ENCODE assay signal across 24 cellular contexts in the genomic region with DNA sequence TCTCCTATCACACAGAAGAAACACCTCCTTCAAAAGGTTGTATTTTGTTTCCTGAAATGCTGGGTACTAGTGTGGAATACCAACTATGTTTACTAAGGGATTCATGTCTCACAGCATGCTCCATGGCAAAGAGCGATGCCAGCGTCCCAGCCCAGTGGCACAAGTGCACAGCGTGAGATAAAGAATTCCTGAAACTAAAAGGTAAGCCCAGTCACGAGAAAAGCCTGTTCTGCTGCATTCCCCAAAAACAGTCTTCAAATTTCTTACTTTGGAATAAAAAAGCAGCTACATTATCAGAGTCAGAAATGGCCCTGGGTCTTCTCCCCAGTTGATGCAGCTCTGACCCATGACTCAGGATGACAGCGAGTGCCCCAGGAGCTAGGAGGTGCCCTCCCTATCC. TPM values are rescaled to one million over a fixed set of nuclear protein-coding genes. Genes with fewer than 3 reads are reported as not detected.
DNase-seq lines count a peak whose midpoint lies in the region; ATAC-seq, FAIRE-seq and TF ChIP-seq lines count a peak whose summit lies in the region.
"Had no signal": no experiment of that assay in that cellular context is flagged by ENCODE, and none has a peak within 500 bp of the region (broad histone marks: within the 10 kb centered on the region; RNA-seq: fewer than 3 reads in every experiment).

No MANE protein-coding gene starts in this region.

- no peak for ATAC-seq in activated CD8-positive, alpha-beta T cell treated with anti-CD3 and anti-CD28 coated beads, Interleukin-2, amount 10 ng/mL, durations not matched to agents 7 days and 5 days
- ATAC-seq: HepG2 had no signal

- intact Hi-C loops in esophagus squamous epithelium (cut with DNase I), result no loop called here

- no peak overlapping the region for H3K4me3 Mint-ChIP-seq in neural crest cell
- no peak overlapping the region for H3K4me3 Mint-ChIP-seq in activated CD8-positive, alpha-beta T cell treated with anti-CD3 and anti-CD28 coated beads, Interleukin-2, amount 10 ng/mL, durations not matched to agents 7 days and 5 days
- H3K4me3 Mint-ChIP-seq: CD4-positive, CD25-positive, alpha-beta regulatory T cell; CD8-positive, alpha-beta memory T cell had no signal

- no peak for TF ChIP-seq POLR2A in esophagus squamous epithelium (IDR thresholded peaks at IDR 0.05)

- CTCF ChIA-PET in activated CD8-positive, alpha-beta T cell treated with anti-CD3 and anti-CD28 coated beads, Interleukin-2, amount 10 ng/mL, durations not matched to agents 7 days and 5 days (lab: Charles Lee), result interaction anchor here (1.2 to 7.1 kb wide), 3 partner anchors 12 to 23 kb away, joined by 3 to 84 read pairs (median 4); no protein-coding TSS in a partner anchor

- no peaks in the 10 kb centered on the region for H3K27me3 Mint-ChIP-seq in neural crest cell (ENCODE audit: low read depth)
- peaks cover 10% of the 10 kb centered on the region for H3K27me3 Mint-ChIP-seq in activated CD8-positive, alpha-beta T cell treated with anti-CD3 and anti-CD28 coated beads, Interleukin-2, amount 10 ng/mL, durations not matched to agents 7 days and 5 days (ENCODE audit: low read depth)

- peaks cover 16% of the 10 kb centered on the region for H3K36me3 ChIP-seq in bronchial epithelial cell (ENCODE audit: control insufficient read depth, insufficient read depth, low read length)
- peaks cover 0 to 49% (median 3%) of the 10 kb centered on the region in 3 donors for H3K36me3 ChIP-seq in esophagus squamous epithelium
- H3K36me3 ChIP-seq: BE2C had no signal

- H3K4me3 ChIP-seq in bronchial epithelial cell (ENCODE audit: low read depth, low read length) (no peak overlapping the region), esophagus squamous epithelium (no peak overlapping the region)
- H3K4me3 ChIP-seq: GM23248, HAP-1 had no signal

- peaks cover 4% of the 10 kb centered on the region for H3K4me1 Mint-ChIP-seq in neural crest cell
- peaks cover 13% of the 10 kb centered on the region for H3K4me1 Mint-ChIP-seq in activated CD8-positive, alpha-beta T cell treated with anti-CD3 and anti-CD28 coated beads, Interleukin-2, amount 10 ng/mL, durations not matched to agents 7 days and 5 days (ENCODE audit: low read depth)

- peak; percentile 12 for DNase-seq in NCI-H345 treated with DMSO at 0.1 percent for 48 hours (lab: John Stamatoyannopoulos, UW; ENCODE audit: unreplicated experiment)
- DNase-seq in bronchial epithelial cell (ENCODE audit: low read depth), result no peak
- no peak for DNase-seq in neural crest cell (ENCODE audit: low read depth, low spot score)
- no peak for DNase-seq in activated CD8-positive, alpha-beta T cell treated with anti-CD3 and anti-CD28 coated beads, Interleukin-2, amount 10 ng/mL, durations not matched to agents 7 days and 5 days
- no peak for DNase-seq in NCI-H146 treated with DMSO at 0.1 percent for 48 hours (lab: John Stamatoyannopoulos, UW; ENCODE audit: unreplicated experiment)
- DNase-seq in esophagus squamous epithelium (lab: John Stamatoyannopoulos, UW), result no peak
- no peak for DNase-seq in NK-92 treated with Interleukin-12 subunit alpha and Interleukin-12 subunit beta, amount 100 ng/mL, for 24 hours (lab: John Stamatoyannopoulos, UW)
- DNase-seq: ACHN; BE2C; C1 segment of cervical spinal cord; CD4-positive, CD25-positive, alpha-beta regulatory T cell; CD8-positive, alpha-beta memory T cell; COR-L47; DMS 273 treated with DMSO at 0.1 percent for 48 hours; DMS53; DND-41; EL; GM23248 had no signal

- no peak overlapping the region for H3K27ac ChIP-seq in esophagus squamous epithelium
- H3K27ac ChIP-seq: GM23248 had no signal

- H3K4me1 ChIP-seq in esophagus squamous epithelium, result no peaks in the 10 kb centered on the region
- H3K4me1 ChIP-seq: BE2C, HAP-1 had no signal

- peak overlapping the region; percentile 29 for H3K27ac Mint-ChIP-seq in neural crest cell (ENCODE audit: unreplicated experiment)
- H3K27ac Mint-ChIP-seq in activated CD8-positive, alpha-beta T cell treated with anti-CD3 and anti-CD28 coated beads, Interleukin-2, amount 10 ng/mL, durations not matched to agents 7 days and 5 days, result no peak overlapping the region
- H3K27ac Mint-ChIP-seq: CD4-positive, CD25-positive, alpha-beta regulatory T cell had no signal

- H3K27me3 ChIP-seq in bronchial epithelial cell (ENCODE audit: control insufficient read depth, insufficient read depth, low read length), result no peaks in the 10 kb centered on the region
- H3K27me3 ChIP-seq in esophagus squamous epithelium, result no peaks in the 10 kb centered on the region
- H3K27me3 ChIP-seq: BE2C had no signal

- FAIRE-seq in bronchial epithelial cell (lab: Jason Lieb, UNC), result peak; percentile 36
- FAIRE-seq: A204.1, GM12891, HepG2 had no signal

- no peaks in the 10 kb centered on the region for H3K9me3 ChIP-seq in esophagus squamous epithelium
- H3K9me3 ChIP-seq: BE2C, HAP-1 had no signal

- no peak for TF ChIP-seq CTCF in bronchial epithelial cell (IDR thresholded peaks at IDR 0.05; ENCODE audit: insufficient read depth, low read length, severe bottlenecking)
- no peak for TF ChIP-seq CTCF in neural crest cell (conservative IDR thresholded peaks at IDR 0.05)
- TF ChIP-seq CTCF in esophagus squamous epithelium (IDR thresholded peaks at IDR 0.05), result no peak

- 86 to 89% methylated on average over 5 of the region's 5 CpGs for WGBS in esophagus squamous epithelium, 2 donors

- H3K9me3 Mint-ChIP-seq in neural crest cell, result no peaks in the 10 kb centered on the region
- H3K9me3 Mint-ChIP-seq in activated CD8-positive, alpha-beta T cell treated with anti-CD3 and anti-CD28 coated beads, Interleukin-2, amount 10 ng/mL, durations not matched to agents 7 days and 5 days (ENCODE audit: insufficient read depth), result no peaks in the 10 kb centered on the region
- H3K9me3 Mint-ChIP-seq: CD4-positive, CD25-positive, alpha-beta regulatory T cell; CD8-positive, alpha-beta memory T cell had no signal

- H3K36me3 Mint-ChIP-seq in neural crest cell (ENCODE audit: low read depth), result no peaks in the 10 kb centered on the region
- no peaks in the 10 kb centered on the region for H3K36me3 Mint-ChIP-seq in activated CD8-positive, alpha-beta T cell treated with anti-CD3 and anti-CD28 coated beads, Interleukin-2, amount 10 ng/mL, durations not matched to agents 7 days and 5 days (ENCODE audit: low read depth)
- H3K36me3 Mint-ChIP-seq: CD4-positive, CD25-positive, alpha-beta regulatory T cell; CD8-positive, alpha-beta memory T cell had no signal

- POLR2A ChIA-PET in activated CD8-positive, alpha-beta T cell treated with anti-CD3 and anti-CD28 coated beads, Interleukin-2, amount 10 ng/mL, durations not matched to agents 7 days and 5 days (lab: Charles Lee), result no interaction called here

RNA-seq across cellular contexts. Expression of a gene that starts 53.1 kb away (rescaled TPM):
- total RNA-seq in bronchial epithelial cell (0.26 TPM in 1 of 2 replicates, not detected in the other), neural crest cell (0.57 and 1.0 TPM in 2 replicates), esophagus squamous epithelium (under 1 TPM in 1 of 4 donors, not detected in 3; 0.35 TPM)
- total RNA-seq in activated CD8-positive, alpha-beta T cell treated with anti-CD3 and anti-CD28 coated beads, Interleukin-2, amount 10 ng/mL, durations not matched to agents 7 days and 5 days, result not detected
- total RNA-seq: CD4-positive, CD25-positive, alpha-beta regulatory T cell; CD8-positive, alpha-beta memory T cell; G401; GM23248; H4 had no signal
